Comparison of ENCODE assay signal across 12 cellular contexts in the genomic region with DNA sequence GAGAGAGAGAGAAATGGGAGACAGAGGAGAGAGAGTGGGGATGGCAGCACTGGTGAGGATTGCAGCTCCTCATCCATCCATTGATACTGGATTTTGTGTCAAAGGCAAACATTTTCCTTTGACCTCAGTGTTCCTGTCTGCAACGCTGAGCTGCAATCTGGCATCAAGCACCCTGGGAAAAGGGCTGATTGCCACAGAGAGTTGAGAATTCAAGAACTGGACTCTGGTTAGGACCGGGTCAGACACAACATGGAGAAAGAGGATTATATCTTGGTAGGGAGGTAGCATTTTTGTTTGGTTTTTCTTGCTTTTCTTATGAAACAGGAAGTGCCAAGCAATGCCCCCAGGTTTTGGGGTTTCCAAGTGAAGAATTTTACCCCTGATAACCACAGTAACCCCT.
DNase-seq lines count a peak whose midpoint lies in the region; ATAC-seq, FAIRE-seq and TF ChIP-seq lines count a peak whose summit lies in the region.
"Had no signal": no experiment of that assay in that cellular context is flagged by ENCODE, and none has a peak within 500 bp of the region (broad histone marks: within the 10 kb centered on the region; RNA-seq: fewer than 3 reads in every experiment).

No MANE protein-coding gene starts in this region.

- TF ChIP-seq POLR2A in GM12878 (IDR thresholded peaks at IDR 0.05; ENCODE audit: low read depth, low read length), result no peak

- no peak for TF ChIP-seq RAD21 in GM12878 (IDR thresholded peaks at IDR 0.05; ENCODE audit: insufficient read depth, low read depth, low read length)

- no TSS peak for BruUV-seq in GM12878 (replicated peaks; lab: Mats Ljungman, UMichigan)

- peak overlapping the region in 1 of 2 donors; percentile 12 for H3K27ac Mint-ChIP-seq in natural killer cell
- no peak overlapping the region for H3K27ac Mint-ChIP-seq in type B pancreatic cell
- H3K27ac Mint-ChIP-seq: T-helper 2 cell treated with Interferon-gamma antibody and Interleukin-4, amounts not matched to agents 5 μg/mL and 100 μg/mL, for 36 hours had no signal

- no peaks in the 10 kb centered on the region for H3K36me3 ChIP-seq in GM12878 (ENCODE audit: control insufficient read depth in 2 of 2, insufficient read depth in 2 of 2, low read length in 1 of 2)
- H3K36me3 ChIP-seq in left lung, result no peaks in the 10 kb centered on the region
- H3K36me3 ChIP-seq in stomach smooth muscle (ENCODE audit: control insufficient read depth in 2 of 2, insufficient read depth in 2 of 2, low read length in 2 of 2), result no peaks in the 10 kb centered on the region
- H3K36me3 ChIP-seq: ovary had no signal

- H3K36me3 Mint-ChIP-seq in natural killer cell, result no peaks in the 10 kb centered on the region
- H3K36me3 Mint-ChIP-seq in type B pancreatic cell, result no peaks in the 10 kb centered on the region

- H3K4me3 Mint-ChIP-seq in natural killer cell (no peak overlapping the region), type B pancreatic cell (no peak overlapping the region)
- H3K4me3 Mint-ChIP-seq: T-helper 2 cell treated with Interferon-gamma antibody and Interleukin-4, amounts not matched to agents 5 μg/mL and 100 μg/mL, for 36 hours had no signal

- CTCF ChIA-PET in GM12878 (lab: Yijun Ruan, JAX), result no interaction called here

- no peak for TF ChIP-seq CTCF in GM12878 (IDR thresholded peaks at IDR 0.05 in 2 of 3, conservative IDR thresholded peaks at IDR 0.05 in 1 of 3; ENCODE audit: control insufficient read depth in 2 of 3, extremely low read depth in 1 of 3, insufficient read depth in 1 of 3, low read depth in 3 of 3, low read length in 3 of 3)
- TF ChIP-seq CTCF in left lung (IDR thresholded peaks at IDR 0.05), result no peak
- TF ChIP-seq CTCF in natural killer cell (IDR thresholded peaks at IDR 0.05), result no peak
- TF ChIP-seq CTCF in type B pancreatic cell (conservative IDR thresholded peaks at IDR 0.05), result no peak

- H3K27me3 Mint-ChIP-seq in natural killer cell (ENCODE audit: low read depth in 2 of 2) (peaks cover 7 to 24% of the 10 kb centered on the region in 2 donors), type B pancreatic cell (peaks cover 33% of the 10 kb centered on the region)

- WGBS in GM12878 (ENCODE audit: insufficient coverage, insufficient replicate concordance, low lambda C conversion rate, missing lambda C conversion rate), result 72% methylated on average over 2 of the region's 2 CpGs

- H3K4me2 ChIP-seq in GM12878 (ENCODE audit: control insufficient read depth, insufficient read depth), result no peak overlapping the region

- DNase-seq in H4 (ENCODE audit: low spot score) (peak; percentile 60), GM12878 (ENCODE audit: low read depth, low spot score) (no peak), left lung (no peak), natural killer cell (no peak), D341Med (ENCODE audit: low spot score) (no peak), type B pancreatic cell (ENCODE audit: extremely low spot score, unreplicated experiment) (no peak)
- no peak for DNase-seq in activated CD4-positive, alpha-beta T cell treated with anti-CD3 and anti-CD28 coated beads for 4 hours
- DNase-seq: activated effector memory CD4-positive, alpha-beta T cell treated with anti-CD3 and anti-CD28 coated beads, Interleukin-2, amount 50 U/mL, for 16 hours had no signal

- H3K27me3 ChIP-seq in GM12878 (replicated peaks in 1 of 2; ENCODE audit: control insufficient read depth in 2 of 2, insufficient read depth in 2 of 2, low read length in 1 of 2), result no peaks in the 10 kb centered on the region; a peak in 2 of 4 replicates
- no peaks in the 10 kb centered on the region for H3K27me3 ChIP-seq in left lung
- no peaks in the 10 kb centered on the region for H3K27me3 ChIP-seq in stomach smooth muscle (ENCODE audit: control insufficient read depth in 1 of 2, insufficient read depth in 2 of 2, low read length in 2 of 2)
- H3K27me3 ChIP-seq: ovary had no signal

- no peaks in the 10 kb centered on the region for H4K20me1 ChIP-seq in GM12878 (ENCODE audit: control insufficient read depth, insufficient read depth)

- H3K4me1 Mint-ChIP-seq in natural killer cell (peaks cover 7 to 10% of the 10 kb centered on the region in 2 donors), type B pancreatic cell (ENCODE audit: unreplicated experiment) (peaks cover 65% of the 10 kb centered on the region)

- SMC1A ChIA-PET in GM12878 (lab: Charles Lee; ENCODE audit: uncharacterized antibody, unreplicated experiment), result interaction anchor here (0.8 to 1.7 kb wide), 3 partner anchors 12 to 81 kb away, joined by 3 to 4 read pairs (median 3); no protein-coding TSS in a partner anchor

- FAIRE-seq in GM12878 (lab: Jason Lieb, UNC), result no peak

- H3K27ac ChIP-seq in GM12878 (ENCODE audit: control insufficient read depth, insufficient read depth), result no peak overlapping the region
- H3K27ac ChIP-seq in left lung, result peak overlapping the region; percentile 42 to 82
- H3K27ac ChIP-seq in stomach smooth muscle (ENCODE audit: low read length), result peak overlapping the region; percentile 76
- H3K27ac ChIP-seq: foreskin keratinocyte had no signal

- in situ Hi-C loops in GM12878 (cut with MboI), result no loop called here

- POLR2A ChIA-PET in GM12878 (lab: Charles Lee), result no interaction called here

- H3K9me3 ChIP-seq in GM12878 (replicated peaks; ENCODE audit: control insufficient read depth, insufficient read depth, low read length), result no peaks in the 10 kb centered on the region
- H3K9me3 ChIP-seq in left lung, result no peaks in the 10 kb centered on the region
- no peaks in the 10 kb centered on the region for H3K9me3 ChIP-seq in stomach smooth muscle (ENCODE audit: control insufficient read depth in 2 of 2, low read length in 2 of 2)
- H3K9me3 ChIP-seq: ovary had no signal

- intact Hi-C loops in GM12878 (cut with micrococcal nuclease; ENCODE audit: unreplicated experiment), result no loop called here
- intact Hi-C loops in left lung (cut with DNase I), result no loop called here
- intact Hi-C loops in natural killer cell (cut with micrococcal nuclease), result no loop called here

- H3K9me3 Mint-ChIP-seq in natural killer cell, result no peaks in the 10 kb centered on the region
- no peaks in the 10 kb centered on the region for H3K9me3 Mint-ChIP-seq in type B pancreatic cell
- H3K9me3 Mint-ChIP-seq: T-helper 2 cell treated with Interferon-gamma antibody and Interleukin-4, amounts not matched to agents 5 μg/mL and 100 μg/mL, for 36 hours had no signal

- no peaks in the 10 kb centered on the region for H3K79me2 ChIP-seq in GM12878 (ENCODE audit: control insufficient read depth, insufficient read depth, low read length)

- ATAC-seq in GM12878 (no peak), left lung (no peak), natural killer cell (no peak)

- H2AFZ ChIP-seq in GM12878 (ENCODE audit: control insufficient read depth, low read depth, low read length), result no peak overlapping the region

- RAD21 ChIA-PET in GM12878 (lab: Charles Lee; ENCODE audit: unreplicated experiment), result no interaction called here

- H3K4me1 ChIP-seq in GM12878 (ENCODE audit: control insufficient read depth, insufficient read depth, low read length), result no peaks in the 10 kb centered on the region; the same call in 1 of the 2 replicates
- H3K4me1 ChIP-seq in left lung, result peaks cover 12 to 23% of the 10 kb centered on the region in 2 donors
- H3K4me1 ChIP-seq in stomach smooth muscle (ENCODE audit: control insufficient read depth, insufficient read depth, low read length), result peaks cover 52% of the 10 kb centered on the region
- H3K4me1 ChIP-seq: foreskin keratinocyte had no signal

- no peak overlapping the region for H3K9ac ChIP-seq in GM12878 (ENCODE audit: control insufficient read depth, insufficient read depth, low read length)
- H3K9ac ChIP-seq in stomach smooth muscle (ENCODE audit: low read length in 2 of 2), result no peak overlapping the region

- no peak overlapping the region for H3K4me3 ChIP-seq in GM12878
- no peak overlapping the region for H3K4me3 ChIP-seq in left lung
- H3K4me3 ChIP-seq in stomach smooth muscle (ENCODE audit: low read length in 2 of 2), result no peak overlapping the region
- H3K4me3 ChIP-seq: ovary had no signal

- no peak for TF ChIP-seq EP300 in GM12878 (IDR thresholded peaks at IDR 0.05; ENCODE audit: borderline replicate concordance in 1 of 2, control insufficient read depth in 1 of 2, low read depth in 2 of 2, low read length in 2 of 2)

TF ChIP-seq in GM12878, 131 proteins besides CTCF, POLR2A, EP300 and RAD21 (continues in another document):
- TF ChIP-seq CHD4 (IDR thresholded peaks at IDR 0.05) (no peak), RUNX3 (IDR thresholded peaks at IDR 0.05; ENCODE audit: low read length) (peak; percentile 21; the same call in 1 of the 2 replicates), TCF3 (IDR thresholded peaks at IDR 0.05; ENCODE audit: borderline replicate concordance, insufficient read depth, low read depth, low read length) (no peak), IKZF1 (conservative IDR thresholded peaks at IDR 0.05) (no peak), IKZF2 (IDR thresholded peaks at IDR 0.05) (no peak)
- TF ChIP-seq, protein P1, sequence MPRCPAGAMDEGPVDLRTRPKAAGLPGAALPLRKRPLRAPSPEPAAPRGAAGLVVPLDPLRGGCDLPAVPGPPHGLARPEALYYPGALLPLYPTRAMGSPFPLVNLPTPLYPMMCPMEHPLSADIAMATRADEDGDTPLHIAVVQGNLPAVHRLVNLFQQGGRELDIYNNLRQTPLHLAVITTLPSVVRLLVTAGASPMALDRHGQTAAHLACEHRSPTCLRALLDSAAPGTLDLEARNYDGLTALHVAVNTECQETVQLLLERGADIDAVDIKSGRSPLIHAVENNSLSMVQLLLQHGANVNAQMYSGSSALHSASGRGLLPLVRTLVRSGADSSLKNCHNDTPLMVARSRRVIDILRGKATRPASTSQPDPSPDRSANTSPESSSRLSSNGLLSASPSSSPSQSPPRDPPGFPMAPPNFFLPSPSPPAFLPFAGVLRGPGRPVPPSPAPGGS (IDR thresholded peaks at IDR 0.05; ENCODE audit: borderline replicate concordance, insufficient read depth, low read depth, low read length, poor library complexity, severe bottlenecking), result no peak
